In the genomic region with DNA sequence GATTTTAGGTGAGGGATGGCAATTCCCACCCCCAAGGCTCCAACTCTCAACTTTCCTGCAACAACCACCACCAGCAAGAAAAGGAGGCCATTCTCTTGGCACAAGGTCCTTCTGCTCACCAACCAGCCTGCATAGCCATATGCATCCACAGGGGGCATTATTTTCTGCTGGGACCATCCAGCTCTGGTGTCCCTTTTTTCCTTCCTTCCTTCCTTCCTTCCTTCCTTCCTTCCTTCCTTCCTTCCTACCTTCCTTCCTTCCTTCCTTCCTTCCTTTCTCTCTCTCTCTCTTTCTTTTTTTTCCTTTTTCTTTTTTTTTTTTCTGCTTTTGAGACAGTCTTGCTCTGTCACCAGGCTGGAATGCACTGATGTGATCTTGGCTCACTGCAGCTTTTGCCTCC, we compare ENCODE assay signal across 11 cellular contexts. TPM values are rescaled to one million over a fixed set of nuclear protein-coding genes. Genes with fewer than 3 reads are reported as not detected.
DNase-seq lines count a peak whose midpoint lies in the region; ATAC-seq and TF ChIP-seq lines count a peak whose summit lies in the region.
"Had no signal": no experiment of that assay in that cellular context is flagged by ENCODE, and none has a peak within 500 bp of the region (broad histone marks: within the 10 kb centered on the region; RNA-seq: fewer than 3 reads in every experiment).

No MANE protein-coding gene starts in this region.

- H3K4me1 ChIP-seq in GM23248 (ENCODE audit: insufficient read depth): no peaks in the 10 kb centered on the region
- H3K4me1 ChIP-seq: testis had no signal

- H3K27me3 Mint-ChIP-seq in WTC11 (ENCODE audit: low read depth): no peaks in the 10 kb centered on the region
- H3K27me3 Mint-ChIP-seq: activated naive CD4-positive, alpha-beta T cell treated with anti-CD3 and anti-CD28 coated beads, Interleukin-2, amount 50 U/mL, for 24 hours had no signal

- H3K27ac ChIP-seq in GM23248: no peak overlapping the region
- H3K27ac ChIP-seq: testis had no signal

- CTCF ChIA-PET in WTC11 (lab: Charles Lee): interaction anchor here (0.6 to 0.8 kb wide), 3 partner anchors 93 to 766 kb away, joined by 3 to 6 read pairs (median 3); no protein-coding TSS in a partner anchor

- no peak overlapping the region for H3K9ac ChIP-seq in GM23248

- H3K79me2 ChIP-seq in GM23248 (ENCODE audit: insufficient read depth): peaks cover 18% of the 10 kb centered on the region; the same call in 1 of the 2 replicates

- H3K9me2 ChIP-seq in GM23248 (ENCODE audit: insufficient read depth): no peaks in the 10 kb centered on the region

- H3K4me1 Mint-ChIP-seq in WTC11: peaks cover 3% of the 10 kb centered on the region; the same call in 1 of the 2 replicates

- TF ChIP-seq CTCF in WTC11 (IDR thresholded peaks at IDR 0.05): no peak
- peak; percentile 27 for TF ChIP-seq CTCF in kidney epithelial cell (IDR thresholded peaks at IDR 0.05; ENCODE audit: insufficient read depth, low read length, poor library complexity, severe bottlenecking)

- H3K4me3 ChIP-seq in GM23248 (no peak overlapping the region), kidney epithelial cell (ENCODE audit: low read depth, low read length) (no peak overlapping the region)
- H3K4me3 ChIP-seq: testis had no signal

- in situ Hi-C loops in GM23248 (cut with MboI): no loop called here

- no peaks in the 10 kb centered on the region for H3K9me3 ChIP-seq in GM23248 (ENCODE audit: low read depth)
- H3K9me3 ChIP-seq: testis had no signal

- POLR2A ChIA-PET in WTC11 (lab: Charles Lee): interaction anchor here (0.7 kb wide), 1 partner anchor 37 kb away, joined by 4 read pairs; no protein-coding TSS in a partner anchor

- H3K36me3 ChIP-seq in GM23248 (ENCODE audit: low read depth) (no peaks in the 10 kb centered on the region), kidney epithelial cell (ENCODE audit: control insufficient read depth, insufficient read depth, low read length) (no peaks in the 10 kb centered on the region)

- H3K27ac Mint-ChIP-seq in WTC11: no peak overlapping the region
- H3K27ac Mint-ChIP-seq: activated naive CD4-positive, alpha-beta T cell treated with anti-CD3 and anti-CD28 coated beads, Interleukin-2, amount 50 U/mL, for 24 hours had no signal

- no peaks in the 10 kb centered on the region for H4K20me1 ChIP-seq in GM23248 (ENCODE audit: insufficient read depth)

- H3K9me3 Mint-ChIP-seq in WTC11: no peaks in the 10 kb centered on the region
- H3K9me3 Mint-ChIP-seq: activated naive CD4-positive, alpha-beta T cell treated with anti-CD3 and anti-CD28 coated beads, Interleukin-2, amount 50 U/mL, for 24 hours had no signal

- H3K27me3 ChIP-seq in GM23248 (replicated peaks; ENCODE audit: insufficient read depth) (no peaks in the 10 kb centered on the region), kidney epithelial cell (ENCODE audit: control insufficient read depth, insufficient read depth, low read length) (no peaks in the 10 kb centered on the region)
- H3K27me3 ChIP-seq: testis had no signal

- DNase-seq in COLO829 (ENCODE audit: low spot score) (peak; percentile 19), GM23248 (peak; percentile 41), WTC11 (ENCODE audit: low spot score) (peak; percentile 29), kidney epithelial cell (ENCODE audit: low read depth) (no peak), DMS79 (lab: John Stamatoyannopoulos, UW) (no peak)
- DNase-seq in effector CD4-positive, alpha-beta T cell: no peak
- DNase-seq: stimulated activated CD4-positive, alpha-beta T cell treated with anti-CD3 and anti-CD28 coated beads, Interleukin-2, amount 100 ng/mL, for 24 hours; testis had no signal

- peak; percentile 60; the same call in 1 of the 2 replicates for ATAC-seq in WTC11
- ATAC-seq in GM18873 (IDR thresholded peaks at IDR 0.05; ENCODE audit: low FRiP score, unreplicated experiment): no peak
- ATAC-seq in HG03565 (IDR thresholded peaks at IDR 0.05; ENCODE audit: unreplicated experiment): no peak

- no peak overlapping the region for H3K4me3 Mint-ChIP-seq in WTC11
- H3K4me3 Mint-ChIP-seq: activated naive CD4-positive, alpha-beta T cell treated with anti-CD3 and anti-CD28 coated beads, Interleukin-2, amount 50 U/mL, for 24 hours had no signal

- H2AFZ ChIP-seq in GM23248: no peak overlapping the region

- no peaks in the 10 kb centered on the region for H3K36me3 Mint-ChIP-seq in WTC11

- no peak overlapping the region for H3K4me2 ChIP-seq in GM23248 (ENCODE audit: unreplicated experiment)

- H3F3A ChIP-seq in GM23248 (ENCODE audit: insufficient read depth): no peaks in the 10 kb centered on the region

TF ChIP-seq in WTC11, 78 proteins besides CTCF, POLR2A, EP300 and RAD21 (continues in another document):
- TF ChIP-seq, protein P1, sequence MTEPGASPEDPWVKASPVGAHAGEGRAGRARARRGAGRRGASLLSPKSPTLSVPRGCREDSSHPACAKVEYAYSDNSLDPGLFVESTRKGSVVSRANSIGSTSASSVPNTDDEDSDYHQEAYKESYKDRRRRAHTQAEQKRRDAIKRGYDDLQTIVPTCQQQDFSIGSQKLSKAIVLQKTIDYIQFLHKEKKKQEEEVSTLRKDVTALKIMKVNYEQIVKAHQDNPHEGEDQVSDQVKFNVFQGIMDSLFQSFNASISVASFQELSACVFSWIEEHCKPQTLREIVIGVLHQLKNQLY (CRISPR knock-in tag; IDR thresholded peaks at IDR 0.05): no peak
- no peak for TF ChIP-seq ZBTB21 (CRISPR knock-in tag; IDR thresholded peaks at IDR 0.05; ENCODE audit: borderline replicate concordance)
- TF ChIP-seq ZNF423 (CRISPR knock-in tag; IDR thresholded peaks at IDR 0.05): no peak
- TF ChIP-seq, protein P2, sequence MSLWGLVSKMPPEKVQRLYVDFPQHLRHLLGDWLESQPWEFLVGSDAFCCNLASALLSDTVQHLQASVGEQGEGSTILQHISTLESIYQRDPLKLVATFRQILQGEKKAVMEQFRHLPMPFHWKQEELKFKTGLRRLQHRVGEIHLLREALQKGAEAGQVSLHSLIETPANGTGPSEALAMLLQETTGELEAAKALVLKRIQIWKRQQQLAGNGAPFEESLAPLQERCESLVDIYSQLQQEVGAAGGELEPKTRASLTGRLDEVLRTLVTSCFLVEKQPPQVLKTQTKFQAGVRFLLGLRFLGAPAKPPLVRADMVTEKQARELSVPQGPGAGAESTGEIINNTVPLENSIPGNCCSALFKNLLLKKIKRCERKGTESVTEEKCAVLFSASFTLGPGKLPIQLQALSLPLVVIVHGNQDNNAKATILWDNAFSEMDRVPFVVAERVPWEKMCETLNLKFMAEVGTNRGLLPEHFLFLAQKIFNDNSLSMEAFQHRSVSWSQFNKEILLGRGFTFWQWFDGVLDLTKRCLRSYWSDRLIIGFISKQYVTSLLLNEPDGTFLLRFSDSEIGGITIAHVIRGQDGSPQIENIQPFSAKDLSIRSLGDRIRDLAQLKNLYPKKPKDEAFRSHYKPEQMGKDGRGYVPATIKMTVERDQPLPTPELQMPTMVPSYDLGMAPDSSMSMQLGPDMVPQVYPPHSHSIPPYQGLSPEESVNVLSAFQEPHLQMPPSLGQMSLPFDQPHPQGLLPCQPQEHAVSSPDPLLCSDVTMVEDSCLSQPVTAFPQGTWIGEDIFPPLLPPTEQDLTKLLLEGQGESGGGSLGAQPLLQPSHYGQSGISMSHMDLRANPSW (CRISPR knock-in tag; conservative IDR thresholded peaks at IDR 0.05; ENCODE audit: low read depth): no peak
- no peak for TF ChIP-seq FOXP1 (CRISPR knock-in tag; IDR thresholded peaks at IDR 0.05; ENCODE audit: borderline replicate concordance)
- TF ChIP-seq CREM (CRISPR knock-in tag; IDR thresholded peaks at IDR 0.05): no peak
- no peak for TF ChIP-seq MXD4 (CRISPR knock-in tag; IDR thresholded peaks at IDR 0.05; ENCODE audit: borderline replicate concordance)
- TF ChIP-seq, protein P3, sequence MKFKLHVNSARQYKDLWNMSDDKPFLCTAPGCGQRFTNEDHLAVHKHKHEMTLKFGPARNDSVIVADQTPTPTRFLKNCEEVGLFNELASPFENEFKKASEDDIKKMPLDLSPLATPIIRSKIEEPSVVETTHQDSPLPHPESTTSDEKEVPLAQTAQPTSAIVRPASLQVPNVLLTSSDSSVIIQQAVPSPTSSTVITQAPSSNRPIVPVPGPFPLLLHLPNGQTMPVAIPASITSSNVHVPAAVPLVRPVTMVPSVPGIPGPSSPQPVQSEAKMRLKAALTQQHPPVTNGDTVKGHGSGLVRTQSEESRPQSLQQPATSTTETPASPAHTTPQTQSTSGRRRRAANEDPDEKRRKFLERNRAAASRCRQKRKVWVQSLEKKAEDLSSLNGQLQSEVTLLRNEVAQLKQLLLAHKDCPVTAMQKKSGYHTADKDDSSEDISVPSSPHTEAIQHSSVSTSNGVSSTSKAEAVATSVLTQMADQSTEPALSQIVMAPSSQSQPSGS (CRISPR knock-in tag; IDR thresholded peaks at IDR 0.05; ENCODE audit: borderline replicate concordance, low read depth): no peak
- TF ChIP-seq RELA (CRISPR knock-in tag; IDR thresholded peaks at IDR 0.05; ENCODE audit: borderline replicate concordance): no peak

RNA-seq across cellular contexts. Expression of a gene that starts 21.1 kb away (rescaled TPM):
- total RNA-seq in GM23248 (2014; rRNA removed; shearing (Covaris generic)): 13.9 and 24.4 TPM in 2 replicates
- 16.0 and 18.5 TPM in 2 replicates for polyA plus RNA-seq in GM23248 (2016; fragmentation: Nextera tagmentation; extraction: Ambion mirVana)
- total RNA-seq in WTC11 (2021) (16.7 to 22.0 TPM (median 16.9 TPM) in 3 replicates), kidney epithelial cell (22.6 and 31.1 TPM in 2 replicates)

Comparison
In these comparisons a context has a peak if more than half of its experiments do, and no peak if none do; other contexts are left out.
1. DNase-seq: peak in COLO829 (single experiment), GM23248 (single experiment) and WTC11 (single experiment); none in kidney epithelial cell (single experiment), DMS79 (single experiment) and effector CD4-positive, alpha-beta T cell (single experiment).